Comparison of ENCODE assay signal across 1 cellular context in genomic region chr9:130936285-130937117, GRCh38.
TF ChIP-seq lines count a peak whose summit lies in the region.

No MANE protein-coding gene starts in this region.

TF ChIP-seq in GM23338, 12 proteins besides CTCF, POLR2A, EP300 and RAD21 (continued from another document):
- TF ChIP-seq, protein P1, sequence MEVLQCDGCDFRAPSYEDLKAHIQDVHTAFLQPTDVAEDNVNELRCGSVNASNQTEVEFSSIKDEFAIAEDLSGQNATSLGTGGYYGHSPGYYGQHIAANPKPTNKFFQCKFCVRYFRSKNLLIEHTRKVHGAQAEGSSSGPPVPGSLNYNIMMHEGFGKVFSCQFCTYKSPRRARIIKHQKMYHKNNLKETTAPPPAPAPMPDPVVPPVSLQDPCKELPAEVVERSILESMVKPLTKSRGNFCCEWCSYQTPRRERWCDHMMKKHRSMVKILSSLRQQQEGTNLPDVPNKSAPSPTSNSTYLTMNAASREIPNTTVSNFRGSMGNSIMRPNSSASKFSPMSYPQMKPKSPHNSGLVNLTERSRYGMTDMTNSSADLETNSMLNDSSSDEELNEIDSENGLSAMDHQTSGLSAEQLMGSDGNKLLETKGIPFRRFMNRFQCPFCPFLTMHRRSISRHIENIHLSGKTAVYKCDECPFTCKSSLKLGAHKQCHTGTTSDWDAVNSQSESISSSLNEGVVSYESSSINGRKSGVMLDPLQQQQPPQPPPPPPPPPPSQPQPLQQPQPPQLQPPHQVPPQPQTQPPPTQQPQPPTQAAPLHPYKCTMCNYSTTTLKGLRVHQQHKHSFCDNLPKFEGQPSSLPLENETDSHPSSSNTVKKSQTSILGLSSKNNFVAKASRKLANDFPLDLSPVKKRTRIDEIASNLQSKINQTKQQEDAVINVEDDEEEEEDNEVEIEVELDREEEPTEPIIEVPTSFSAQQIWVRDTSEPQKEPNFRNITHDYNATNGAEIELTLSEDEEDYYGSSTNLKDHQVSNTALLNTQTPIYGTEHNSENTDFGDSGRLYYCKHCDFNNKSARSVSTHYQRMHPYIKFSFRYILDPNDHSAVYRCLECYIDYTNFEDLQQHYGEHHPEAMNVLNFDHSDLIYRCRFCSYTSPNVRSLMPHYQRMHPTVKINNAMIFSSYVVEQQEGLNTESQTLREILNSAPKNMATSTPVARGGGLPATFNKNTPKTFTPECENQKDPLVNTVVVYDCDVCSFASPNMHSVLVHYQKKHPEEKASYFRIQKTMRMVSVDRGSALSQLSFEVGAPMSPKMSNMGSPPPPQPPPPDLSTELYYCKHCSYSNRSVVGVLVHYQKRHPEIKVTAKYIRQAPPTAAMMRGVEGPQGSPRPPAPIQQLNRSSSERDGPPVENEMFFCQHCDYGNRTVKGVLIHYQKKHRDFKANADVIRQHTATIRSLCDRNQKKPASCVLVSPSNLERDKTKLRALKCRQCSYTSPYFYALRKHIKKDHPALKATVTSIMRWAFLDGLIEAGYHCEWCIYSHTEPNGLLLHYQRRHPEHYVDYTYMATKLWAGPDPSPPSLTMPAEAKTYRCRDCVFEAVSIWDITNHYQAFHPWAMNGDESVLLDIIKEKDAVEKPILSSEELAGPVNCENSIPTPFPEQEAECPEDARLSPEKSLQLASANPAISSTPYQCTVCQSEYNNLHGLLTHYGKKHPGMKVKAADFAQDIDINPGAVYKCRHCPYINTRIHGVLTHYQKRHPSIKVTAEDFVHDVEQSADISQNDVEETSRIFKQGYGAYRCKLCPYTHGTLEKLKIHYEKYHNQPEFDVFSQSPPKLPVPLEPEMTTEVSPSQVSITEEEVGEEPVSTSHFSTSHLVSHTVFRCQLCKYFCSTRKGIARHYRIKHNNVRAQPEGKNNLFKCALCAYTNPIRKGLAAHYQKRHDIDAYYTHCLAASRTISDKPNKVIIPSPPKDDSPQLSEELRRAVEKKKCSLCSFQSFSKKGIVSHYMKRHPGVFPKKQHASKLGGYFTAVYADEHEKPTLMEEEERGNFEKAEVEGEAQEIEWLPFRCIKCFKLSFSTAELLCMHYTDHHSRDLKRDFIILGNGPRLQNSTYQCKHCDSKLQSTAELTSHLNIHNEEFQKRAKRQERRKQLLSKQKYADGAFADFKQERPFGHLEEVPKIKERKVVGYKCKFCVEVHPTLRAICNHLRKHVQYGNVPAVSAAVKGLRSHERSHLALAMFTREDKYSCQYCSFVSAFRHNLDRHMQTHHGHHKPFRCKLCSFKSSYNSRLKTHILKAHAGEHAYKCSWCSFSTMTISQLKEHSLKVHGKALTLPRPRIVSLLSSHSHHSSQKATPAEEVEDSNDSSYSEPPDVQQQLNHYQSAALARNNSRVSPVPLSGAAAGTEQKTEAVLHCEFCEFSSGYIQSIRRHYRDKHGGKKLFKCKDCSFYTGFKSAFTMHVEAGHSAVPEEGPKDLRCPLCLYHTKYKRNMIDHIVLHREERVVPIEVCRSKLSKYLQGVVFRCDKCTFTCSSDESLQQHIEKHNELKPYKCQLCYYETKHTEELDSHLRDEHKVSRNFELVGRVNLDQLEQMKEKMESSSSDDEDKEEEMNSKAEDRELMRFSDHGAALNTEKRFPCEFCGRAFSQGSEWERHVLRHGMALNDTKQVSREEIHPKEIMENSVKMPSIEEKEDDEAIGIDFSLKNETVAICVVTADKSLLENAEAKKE (CRISPR knock-in tag; IDR thresholded peaks at IDR 0.05): no peak
- TF ChIP-seq EZH2 (IDR thresholded peaks at IDR 0.05; ENCODE audit: low read depth, unreplicated experiment) (no peak), POLR2AphosphoS5 (IDR thresholded peaks at IDR 0.05; ENCODE audit: low read depth) (0 out of 2 replicates have a peak, but pooled peaks have one; percentile 19)
